1 cellular context compared by ENCODE assay signal in the genomic region with DNA sequence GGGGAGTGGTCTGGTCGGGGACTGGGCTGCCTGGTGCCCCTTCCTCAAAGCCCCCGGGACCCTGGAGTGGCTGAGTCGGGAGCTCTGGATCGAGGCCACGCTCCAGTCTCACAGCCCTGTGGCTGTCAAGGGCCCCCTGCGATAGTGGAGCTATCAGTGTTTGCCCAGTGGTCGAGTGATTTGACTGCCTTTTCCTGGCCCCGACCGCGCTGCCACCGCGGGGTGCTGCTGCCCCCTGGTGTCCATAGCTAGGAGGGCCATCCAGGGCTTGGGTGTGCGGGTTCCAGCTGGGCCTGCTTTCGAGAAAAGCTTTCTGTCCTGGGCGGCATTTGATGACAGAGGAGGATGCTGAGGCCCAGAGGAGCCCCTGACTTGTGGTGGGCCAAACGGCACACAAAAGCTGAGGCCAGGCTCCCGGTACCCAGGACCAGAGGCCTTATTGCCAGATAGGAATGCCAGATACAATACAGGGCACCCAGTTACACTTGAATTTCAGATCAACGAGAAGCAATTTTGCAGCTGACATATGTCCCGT.
TF ChIP-seq lines count a peak whose summit lies in the region.

No MANE protein-coding gene starts in this region.

TF ChIP-seq in endothelial cell of umbilical vein, 7 proteins besides CTCF, POLR2A, EP300 and RAD21:
- TF ChIP-seq POLR2AphosphoS5 (IDR thresholded peaks at IDR 0.05; ENCODE audit: insufficient read depth, low read depth, low read length) (no peak), GATA2 (IDR thresholded peaks at IDR 0.05; ENCODE audit: insufficient read depth, insufficient read length, low read depth, low read length) (no peak), FOS (IDR thresholded peaks at IDR 0.05; ENCODE audit: borderline replicate concordance, insufficient read depth, low read length) (no peak), JUN (IDR thresholded peaks at IDR 0.05; ENCODE audit: borderline replicate concordance, insufficient read depth, insufficient read length, low read depth) (no peak), EZH2 (IDR thresholded peaks at IDR 0.05; ENCODE audit: borderline replicate concordance, low read depth, low read length, severe bottlenecking) (no peak), MYC (IDR thresholded peaks at IDR 0.05; ENCODE audit: low read depth, low read length) (no peak)
- TF ChIP-seq, protein P1, sequence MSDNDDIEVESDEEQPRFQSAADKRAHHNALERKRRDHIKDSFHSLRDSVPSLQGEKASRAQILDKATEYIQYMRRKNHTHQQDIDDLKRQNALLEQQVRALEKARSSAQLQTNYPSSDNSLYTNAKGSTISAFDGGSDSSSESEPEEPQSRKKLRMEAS (IDR thresholded peaks at IDR 0.05; ENCODE audit: insufficient read depth, insufficient read length): no peak
